ENCODE assay signal across 1 cellular context in genomic region chr1:187244623-187245022, GRCh38.
TF ChIP-seq lines count a peak whose summit lies in the region.

No MANE protein-coding gene starts in this region.

TF ChIP-seq in GM23338, 12 proteins besides CTCF, POLR2A, EP300 and RAD21 (continued from another document):
- TF ChIP-seq ZNF462 (CRISPR knock-in tag; IDR thresholded peaks at IDR 0.05), result no peak
